ENCODE assay signal across 2 cellular contexts in genomic region chr20:35953411-35954199, GRCh38.
TF ChIP-seq lines count a peak whose summit lies in the region.

No MANE protein-coding gene starts in this region.

TF ChIP-seq in A549, 52 proteins besides CTCF, POLR2A, EP300 and RAD21 (continued from another document):
- peak; percentile 79; the same call in 1 of the 2 replicates for TF ChIP-seq HMGXB4 (CRISPR knock-in tag; IDR thresholded peaks at IDR 0.05; ENCODE audit: borderline replicate concordance)

TF ChIP-seq in SK-N-SH, 30 proteins besides CTCF, POLR2A, EP300 and RAD21 (continued from another document):
- no peak for TF ChIP-seq REST (IDR thresholded peaks at IDR 0.05; ENCODE audit: low read depth, low read length)
